Comparison of ENCODE assay signal across 17 cellular contexts in genomic region chr3:37290551-37290950, GRCh38. TPM values are rescaled to one million over a fixed set of nuclear protein-coding genes. Genes with fewer than 3 reads are reported as not detected.
A peak's percentile ranks its signal among the peaks of the same experiment; 100 is the strongest.
DNase-seq lines count a peak whose midpoint lies in the region; ATAC-seq and TF ChIP-seq lines count a peak whose summit lies in the region.
"Had no signal": no experiment of that assay in that cellular context is flagged by ENCODE, and none has a peak within 500 bp of the region (broad histone marks: within the 10 kb centered on the region; RNA-seq: fewer than 3 reads in every experiment).

No MANE protein-coding gene starts in this region.

- H3K27me3 Mint-ChIP-seq in CD8-positive, alpha-beta memory T cell: no peaks in the 10 kb centered on the region
- H3K27me3 Mint-ChIP-seq: B cell, brain, IgD-negative memory B cell had no signal

- H3K4me1 ChIP-seq in HUES6 (ENCODE audit: control insufficient read depth, insufficient read depth, low read length) (peaks cover 20% of the 10 kb centered on the region), iPS-20b (ENCODE audit: insufficient read depth, low read length) (peaks cover 23% of the 10 kb centered on the region)
- H3K4me1 ChIP-seq in CD8-positive, alpha-beta memory T cell (ENCODE audit: insufficient read depth, low read length): no peaks in the 10 kb centered on the region
- H3K4me1 ChIP-seq: parathyroid adenoma, upper lobe of left lung had no signal

- no peaks in the 10 kb centered on the region for H3K9me3 ChIP-seq in AG04450 (ENCODE audit: control insufficient read depth, insufficient read depth, low read length)
- H3K9me3 ChIP-seq in HUES6 (ENCODE audit: control insufficient read depth, insufficient read depth, low read depth, low read length): no peaks in the 10 kb centered on the region
- no peaks in the 10 kb centered on the region for H3K9me3 ChIP-seq in iPS-20b (ENCODE audit: insufficient read depth, low read depth, low read length)
- H3K9me3 ChIP-seq in CD8-positive, alpha-beta memory T cell (ENCODE audit: low read length): no peaks in the 10 kb centered on the region
- H3K9me3 ChIP-seq: upper lobe of left lung had no signal

- POLR2A ChIA-PET in AG04450 (lab: Yijun Ruan, JAX): interaction anchor here (0.7 to 1.3 kb wide), 2 partner anchors 13 to 18 kb away, joined by 3 read pairs; no protein-coding TSS in a partner anchor
- POLR2A ChIA-PET in CD8-positive, alpha-beta memory T cell (lab: Charles Lee): no interaction called here

- H3K4me3 Mint-ChIP-seq in CD8-positive, alpha-beta memory T cell: no peak overlapping the region
- H3K4me3 Mint-ChIP-seq: B cell, brain, IgD-negative memory B cell had no signal

- no peak for ATAC-seq in GM19463 (IDR thresholded peaks at IDR 0.05; ENCODE audit: unreplicated experiment)

- H3K36me3 Mint-ChIP-seq in CD8-positive, alpha-beta memory T cell: peaks cover 4 to 77% (median 18%) of the 10 kb centered on the region in 3 donors

- H3K4me3 ChIP-seq in AG04450 (ENCODE audit: low read depth, low read length): no peak overlapping the region
- no peak overlapping the region for H3K4me3 ChIP-seq in HUES6 (ENCODE audit: low read depth, low read length)
- no peak overlapping the region for H3K4me3 ChIP-seq in brain microvascular endothelial cell (ENCODE audit: low read depth, low read length)
- no peak overlapping the region for H3K4me3 ChIP-seq in iPS-20b (ENCODE audit: low read length)
- no peak overlapping the region for H3K4me3 ChIP-seq in CD8-positive, alpha-beta memory T cell (ENCODE audit: low read length)
- H3K4me3 ChIP-seq: upper lobe of left lung had no signal

- CTCF ChIA-PET in AG04450 (lab: Charles Lee): interaction anchor here (1.3 to 6.7 kb wide), 2 partner anchors 9 to 17 kb away, joined by 3 to 41 read pairs; no protein-coding TSS in a partner anchor
- CTCF ChIA-PET in CD8-positive, alpha-beta memory T cell (lab: Charles Lee): no interaction called here

- in situ Hi-C loops in brain microvascular endothelial cell (cut with HindIII; ENCODE audit: low pct_ligation_motif_present, low sequenced_read_pairs): no loop called here

- H3K4me1 Mint-ChIP-seq in CD8-positive, alpha-beta memory T cell: peaks cover 13 to 19% (median 19%) of the 10 kb centered on the region in 3 donors
- H3K4me1 Mint-ChIP-seq: B cell, IgD-negative memory B cell had no signal

- H3K9ac ChIP-seq in HUES6 (ENCODE audit: low read length): no peak overlapping the region
- H3K9ac ChIP-seq in iPS-20b (ENCODE audit: low read depth, low read length): peak overlapping the region; percentile 17; the same call in 1 of the 2 replicates
- H3K9ac ChIP-seq: parathyroid adenoma had no signal

- peak overlapping the region in 2 of 8 donors; percentile 70 to 80 for H3K27ac Mint-ChIP-seq in CD8-positive, alpha-beta memory T cell
- H3K27ac Mint-ChIP-seq: B cell, IgD-negative memory B cell had no signal

- H3K27ac ChIP-seq in AG04450 (ENCODE audit: low read depth, low read length): peak overlapping the region; percentile 21
- peak overlapping the region; percentile 73 for H3K27ac ChIP-seq in HUES6 (ENCODE audit: low read depth, low read length)
- H3K27ac ChIP-seq in brain microvascular endothelial cell: peak overlapping the region; percentile 84
- peak overlapping the region; percentile 51 for H3K27ac ChIP-seq in iPS-20b (ENCODE audit: low read length)
- H3K27ac ChIP-seq in CD8-positive, alpha-beta memory T cell (ENCODE audit: low read depth, low read length): no peak overlapping the region
- H3K27ac ChIP-seq: parathyroid adenoma, upper lobe of left lung had no signal

- TF ChIP-seq CTCF in AG04450 (IDR thresholded peaks at IDR 0.05; ENCODE audit: low read depth, low read length) (no peak), brain microvascular endothelial cell (IDR thresholded peaks at IDR 0.05; ENCODE audit: low read depth, low read length, missing control alignments) (no peak)

- H3K27me3 ChIP-seq in AG04450 (ENCODE audit: control insufficient read depth, insufficient read depth, low read length) (no peaks in the 10 kb centered on the region), HUES6 (ENCODE audit: control insufficient read depth, insufficient read depth, low read length) (no peaks in the 10 kb centered on the region), brain microvascular endothelial cell (replicated peaks) (no peaks in the 10 kb centered on the region), iPS-20b (ENCODE audit: insufficient read depth, low read length) (no peaks in the 10 kb centered on the region)
- no peaks in the 10 kb centered on the region for H3K27me3 ChIP-seq in CD8-positive, alpha-beta memory T cell (ENCODE audit: insufficient read depth, low read length, poor library complexity, severe bottlenecking)
- H3K27me3 ChIP-seq: upper lobe of left lung had no signal

- H3K36me3 ChIP-seq in HUES6 (ENCODE audit: control insufficient read depth, insufficient read depth, low read length): peaks cover 56% of the 10 kb centered on the region
- peaks cover 3% of the 10 kb centered on the region for H3K36me3 ChIP-seq in brain microvascular endothelial cell (replicated peaks)
- H3K36me3 ChIP-seq in iPS-20b (ENCODE audit: insufficient read depth, low read depth, low read length): peaks cover 59% of the 10 kb centered on the region
- peaks cover 19% of the 10 kb centered on the region for H3K36me3 ChIP-seq in CD8-positive, alpha-beta memory T cell (ENCODE audit: insufficient read depth, low read length)

- DNase-seq in AG04450 (ENCODE audit: low read depth, low spot score) (peak; percentile 34), brain microvascular endothelial cell (no peak), NCI-H524 (lab: John Stamatoyannopoulos, UW) (no peak), NCI-H748 (lab: John Stamatoyannopoulos, UW; ENCODE audit: unreplicated experiment) (no peak)
- no peak for DNase-seq in CD8-positive, alpha-beta memory T cell
- DNase-seq: activated gamma-delta T cell, NCI-H1417 treated with DMSO at 0.1 percent for 48 hours, NCI-H526 treated with DMSO at 0.1 percent for 48 hours, Right ventricle myocardium superior, upper lobe of left lung had no signal

- no peaks in the 10 kb centered on the region for H3K9me3 Mint-ChIP-seq in CD8-positive, alpha-beta memory T cell
- H3K9me3 Mint-ChIP-seq: brain, IgD-negative memory B cell had no signal

RNA-seq across cellular contexts. Expression of gene GOLGA4, which starts 47.5 kb away (rescaled TPM):
- 32.4 and 48.4 TPM in 2 replicates for polyA plus RNA-seq in AG04450 (2011; rRNA removed)
- 43.4 and 51.2 TPM in 2 replicates for polyA minus RNA-seq in AG04450 (2011; rRNA and poly(A)+ RNA removed)
- 10 to 100 TPM; 39.4 to 42.1 TPM for total RNA-seq in CD8-positive, alpha-beta memory T cell
- 38.6 TPM for polyA plus RNA-seq in CD8-positive, alpha-beta memory T cell
